ENCODE assay signal across 1 cellular context in the genomic region with DNA sequence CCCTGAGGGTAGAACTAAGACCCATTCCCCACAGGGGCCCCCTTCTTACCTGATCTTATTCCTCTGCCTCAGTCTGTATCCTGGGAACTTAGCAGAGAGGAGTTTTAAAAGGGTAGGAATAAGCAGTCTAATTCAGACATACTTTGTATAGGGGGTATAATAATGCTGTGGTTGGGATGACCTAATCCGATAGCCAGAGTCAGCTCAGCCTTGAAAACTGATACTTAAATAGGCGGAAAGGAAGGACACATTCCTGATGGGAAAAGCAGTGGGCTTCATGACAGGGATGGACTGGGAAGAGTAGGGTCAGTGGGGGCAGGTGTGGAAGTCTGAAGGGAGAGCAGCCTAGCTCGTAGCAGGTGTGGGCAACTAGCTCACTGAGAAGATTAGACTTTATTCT.
TF ChIP-seq lines count a peak whose summit lies in the region.

No MANE protein-coding gene starts in this region.

TF ChIP-seq in H1, 55 proteins besides CTCF, POLR2A, EP300 and RAD21 (continued from another document):
- TF ChIP-seq TCF12 (IDR thresholded peaks at IDR 0.05; ENCODE audit: low read depth, low read length) (no peak), PHF8 (conservative IDR thresholded peaks at IDR 0.05; ENCODE audit: low read depth, low read length) (no peak), EZH2 (IDR thresholded peaks at IDR 0.05; ENCODE audit: low read depth, low read length, severe bottlenecking) (no peak), TAF7 (optimal IDR thresholded peaks at IDR 0.05; ENCODE audit: borderline replicate concordance, low read depth, low read length) (no peak), BRCA1 (IDR thresholded peaks at IDR 0.05; ENCODE audit: low read depth, low read length) (no peak), SRF (IDR thresholded peaks at IDR 0.05; ENCODE audit: low read depth, low read length) (no peak), JUN (IDR thresholded peaks at IDR 0.05; ENCODE audit: low read depth, low read length) (no peak), CHD1 (IDR thresholded peaks at IDR 0.05; ENCODE audit: low read depth, low read length) (no peak), CHD2 (IDR thresholded peaks at IDR 0.05; ENCODE audit: low read length) (no peak), CTBP2 (IDR thresholded peaks at IDR 0.05; ENCODE audit: borderline replicate concordance, insufficient read depth, insufficient read length, low read length) (no peak), JUND (IDR thresholded peaks at IDR 0.05; ENCODE audit: low read length) (no peak), BCL11A (IDR thresholded peaks at IDR 0.05; ENCODE audit: low read depth in 2 of 2, low read length in 2 of 2) (no peak), SIRT6 (IDR thresholded peaks at IDR 0.05; ENCODE audit: low read length) (no peak), RFX5 (IDR thresholded peaks at IDR 0.05; ENCODE audit: borderline replicate concordance, low read depth, low read length) (no peak), RBBP5 (IDR thresholded peaks at IDR 0.05; ENCODE audit: borderline replicate concordance, low read depth, low read length) (no peak), SIN3A (conservative IDR thresholded peaks at IDR 0.05 in 1 of 2, IDR thresholded peaks at IDR 0.05 in 1 of 2; ENCODE audit: low read depth in 1 of 2, low read length in 2 of 2) (no peak)
- TF ChIP-seq, protein P1, sequence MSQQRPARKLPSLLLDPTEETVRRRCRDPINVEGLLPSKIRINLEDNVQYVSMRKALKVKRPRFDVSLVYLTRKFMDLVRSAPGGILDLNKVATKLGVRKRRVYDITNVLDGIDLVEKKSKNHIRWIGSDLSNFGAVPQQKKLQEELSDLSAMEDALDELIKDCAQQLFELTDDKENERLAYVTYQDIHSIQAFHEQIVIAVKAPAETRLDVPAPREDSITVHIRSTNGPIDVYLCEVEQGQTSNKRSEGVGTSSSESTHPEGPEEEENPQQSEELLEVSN (IDR thresholded peaks at IDR 0.05): no peak
